ENCODE assay signal across 26 cellular contexts in the genomic region with DNA sequence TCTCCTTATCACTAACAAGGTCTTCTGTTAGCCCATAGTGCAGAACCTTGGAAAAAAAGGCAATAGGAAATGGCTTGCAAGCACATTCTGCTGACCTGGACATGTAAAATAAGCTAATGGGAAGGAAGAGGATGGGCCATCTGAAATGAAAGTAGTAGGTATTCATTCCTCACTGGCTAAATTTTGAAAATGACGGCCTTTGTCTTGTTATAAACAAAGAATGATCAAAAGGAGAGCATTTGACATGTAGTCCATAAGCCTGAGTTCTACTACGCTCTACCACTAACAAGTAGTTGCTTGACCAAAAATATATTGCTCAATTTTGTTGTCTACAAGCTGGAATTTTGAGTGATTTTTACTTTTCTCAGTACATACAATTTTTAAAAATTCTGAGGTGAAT.
"Had no signal": no experiment of that assay in that cellular context is flagged by ENCODE, and none has a peak within 500 bp of the region (broad histone marks: within the 10 kb centered on the region; RNA-seq: fewer than 3 reads in every experiment).

No MANE protein-coding gene starts in this region.

- H2AFZ ChIP-seq: neural progenitor cell, parathyroid adenoma had no signal

- H3K36me3 ChIP-seq: neural progenitor cell, ovary, stomach, thoracic aorta, thyroid gland, upper lobe of left lung, vagina had no signal

- H3K27me3 ChIP-seq: neural progenitor cell, ovary, stomach, thyroid gland, tibial nerve, upper lobe of left lung, vagina had no signal

- H3K9ac ChIP-seq: neural progenitor cell, parathyroid adenoma had no signal

- DNase-seq: natural killer cell; occipital lobe; ovary; posterior cingulate gyrus; psoas muscle; right cardiac atrium; stimulated activated CD4-positive, alpha-beta T cell treated with anti-CD3 and anti-CD28 coated beads, Interleukin-15, amount 100 ng/mL, for 24 hours; stimulated activated CD4-positive, alpha-beta T cell treated with anti-CD3 and anti-CD28 coated beads, Interleukin-2, amount 100 ng/mL, for 24 hours; stimulated activated CD4-positive, alpha-beta T cell treated with anti-CD3 and anti-CD28 coated beads, Interleukin-2, amount 100 ng/mL, for 48 hours; stimulated activated CD4-positive, alpha-beta T cell treated with anti-CD3 and anti-CD28 coated beads, Interleukin-4, amount 100 ng/mL, for 24 hours; stimulated activated naive B cell treated with anti-CD40 and anti-IgM and Interleukin-4, amounts not matched to agents 10 μg/mL and 1 μg/mL and 100 μg/mL, for 72 hours; stimulated activated naive CD4-positive, alpha-beta T cell treated with Interleukin-2 at 50 U/mL for 16 hours; stomach; thyroid gland; trophoblast cell; upper lobe of left lung had no signal

- ATAC-seq: natural killer cell; psoas muscle; right cardiac atrium; sciatic nerve; stimulated activated effector memory CD8-positive, alpha-beta T cell treated with anti-CD3 and anti-CD28 coated beads, Interleukin-12 subunit alpha, Interleukin-12 subunit beta, amount 100 ng/mL, for 72 hours; stimulated activated naive B cell treated with anti-CD40 and anti-IgM and Interleukin-4, amounts not matched to agents 10 μg/mL and 1 μg/mL and 100 μg/mL, for 72 hours had no signal

- H3K9me3 ChIP-seq: ovary, psoas muscle, stomach, thoracic aorta, thyroid gland, tibial nerve, upper lobe of left lung, vagina had no signal

- H3K79me2 ChIP-seq: parathyroid adenoma had no signal

- H3K4me1 ChIP-seq: neural progenitor cell, parathyroid adenoma, psoas muscle, stomach, thyroid gland, tibial nerve, upper lobe of left lung, vagina had no signal

- H3K27ac ChIP-seq: neural progenitor cell, ovary, parathyroid adenoma, psoas muscle, skin epidermis, stomach, thoracic aorta, thyroid gland, tibial nerve, upper lobe of left lung, vagina had no signal

- H3K4me2 ChIP-seq: neural progenitor cell, smooth muscle cell had no signal

- FAIRE-seq: urothelium cell line had no signal

- H3K4me3 ChIP-seq: neural progenitor cell, ovary, psoas muscle, skin epidermis, smooth muscle cell, stomach, thoracic aorta, thyroid gland, tibial nerve, upper lobe of left lung, vagina had no signal
